In genomic region chr17:915416-916201, GRCh38 we compare ENCODE assay signal across 1 cellular context.
A peak's percentile ranks its signal among the peaks of the same experiment; 100 is the strongest.
TF ChIP-seq lines count a peak whose summit lies in the region.

No MANE protein-coding gene starts in this region.

TF ChIP-seq in HEK293, 187 proteins besides CTCF, POLR2A, EP300 and RAD21 (continued from another document):
- TF ChIP-seq BCL6B (tag by site-specific recombination; IDR thresholded peaks at IDR 0.05) (peak; percentile 90), PRDM6 (tag by site-specific recombination; IDR thresholded peaks at IDR 0.05) (peak; percentile 86), ZNF629 (tag by site-specific recombination; IDR thresholded peaks at IDR 0.05) (no peak), ZNF335 (tag by site-specific recombination; conservative IDR thresholded peaks at IDR 0.05) (peak; percentile 57)
